ENCODE assay signal across 31 cellular contexts in the genomic region with DNA sequence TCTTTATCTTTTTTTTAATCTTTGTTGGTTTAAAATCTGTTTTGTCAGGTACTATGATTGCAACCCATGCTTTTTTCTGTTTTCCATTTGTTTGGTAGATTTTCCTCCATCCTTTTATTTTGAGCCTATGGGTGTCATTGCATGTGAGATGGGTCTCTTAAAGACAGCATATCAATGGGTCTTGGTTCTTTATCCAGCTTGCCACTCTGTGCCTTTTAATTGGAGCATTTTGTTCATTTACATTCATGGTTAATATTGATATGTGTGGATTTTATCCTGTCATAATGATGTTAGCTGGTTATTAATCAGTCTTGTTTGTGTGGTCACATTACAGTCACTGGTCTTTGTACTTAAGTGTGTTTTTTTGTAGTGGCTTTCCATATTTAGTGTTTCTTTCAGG.
DNase-seq lines count a peak whose midpoint lies in the region; ATAC-seq and TF ChIP-seq lines count a peak whose summit lies in the region.
"Had no signal": no experiment of that assay in that cellular context is flagged by ENCODE, and none has a peak within 500 bp of the region (broad histone marks: within the 10 kb centered on the region; RNA-seq: fewer than 3 reads in every experiment).

No MANE protein-coding gene starts in this region.

- no peak overlapping the region for H3K9ac ChIP-seq in adipocyte (ENCODE audit: low read length)
- H3K9ac ChIP-seq: BLaER1; BLaER1 treated with 17β-estradiol and CSF1 and Interleukin-3, amounts not matched to agents 10 nM and 100 nM had no signal

- no peak overlapping the region for H3K27ac ChIP-seq in HEK293 (ENCODE audit: extremely low read depth, low read depth, low read length)
- H3K27ac ChIP-seq in tibial nerve, result no peak overlapping the region
- H3K27ac ChIP-seq: 22Rv1; A549; BLaER1; BLaER1 treated with 17β-estradiol and CSF1 and Interleukin-3, amounts not matched to agents 10 nM and 100 nM; C4-2B had no signal

- H3K4me3 ChIP-seq in HEK293 (ENCODE audit: low read depth, low read length) (no peak overlapping the region), adipocyte (ENCODE audit: low read length) (peak overlapping the region; percentile 21), tibial nerve (no peak overlapping the region)
- H3K4me3 ChIP-seq: A549; BLaER1; BLaER1 treated with 17β-estradiol and CSF1 and Interleukin-3, amounts not matched to agents 10 nM and 100 nM had no signal

- H3K9me3 ChIP-seq in HEK293 (ENCODE audit: control insufficient read depth, insufficient read depth, low read depth, low read length) (no peaks in the 10 kb centered on the region), adipocyte (ENCODE audit: control insufficient read depth, low read length) (peaks cover 46% of the 10 kb centered on the region), tibial nerve (peaks cover 0 to 67% (median 7%) of the 10 kb centered on the region in 4 donors)
- H3K9me3 ChIP-seq: BE2C had no signal

- CTCF ChIA-PET in HEK293 (lab: Yijun Ruan, JAX), result no interaction called here

- ATAC-seq in HG02759 (IDR thresholded peaks at IDR 0.05; ENCODE audit: unreplicated experiment), result no peak
- ATAC-seq: A549; CD8-positive, alpha-beta T cell had no signal

- no peak for TF ChIP-seq POLR2A in tibial nerve (IDR thresholded peaks at IDR 0.05)

- TF ChIP-seq EP300 in tibial nerve (IDR thresholded peaks at IDR 0.05), result no peak

- no peaks in the 10 kb centered on the region for H3K4me1 ChIP-seq in HEK293 (ENCODE audit: control insufficient read depth, insufficient read depth, low read length)
- H3K4me1 ChIP-seq in adipocyte (ENCODE audit: control insufficient read depth, insufficient read depth, low read length), result no peaks in the 10 kb centered on the region
- no peaks in the 10 kb centered on the region for H3K4me1 ChIP-seq in tibial nerve
- H3K4me1 ChIP-seq: A549; BE2C; BLaER1; BLaER1 treated with 17β-estradiol and CSF1 and Interleukin-3, amounts not matched to agents 10 nM and 100 nM; Caco-2 had no signal

- H3K27me3 ChIP-seq in adipocyte (replicated peaks; ENCODE audit: control insufficient read depth, insufficient read depth, low read length), result no peaks in the 10 kb centered on the region
- no peaks in the 10 kb centered on the region for H3K27me3 ChIP-seq in tibial nerve
- H3K27me3 ChIP-seq: BE2C; BLaER1; BLaER1 treated with 17β-estradiol and CSF1 and Interleukin-3, amounts not matched to agents 10 nM and 100 nM had no signal

- TF ChIP-seq CTCF in HEK293 (tag by site-specific recombination; IDR thresholded peaks at IDR 0.05) (no peak), tibial nerve (IDR thresholded peaks at IDR 0.05) (no peak)

- H3K36me3 ChIP-seq in HEK293 (ENCODE audit: control insufficient read depth in 2 of 2, insufficient read depth in 1 of 2, low read length in 2 of 2) (no peaks in the 10 kb centered on the region), adipocyte (ENCODE audit: control insufficient read depth, insufficient read depth, low read length, severe bottlenecking) (no peaks in the 10 kb centered on the region), tibial nerve (no peaks in the 10 kb centered on the region)
- H3K36me3 ChIP-seq: BE2C; BLaER1; BLaER1 treated with 17β-estradiol and CSF1 and Interleukin-3, amounts not matched to agents 10 nM and 100 nM had no signal

- POLR2A ChIA-PET in HEK293 (lab: Yijun Ruan, JAX), result no interaction called here

- DNase-seq in adipocyte (ENCODE audit: low read depth), result no peak
- peak; percentile 1 for DNase-seq in amniotic epithelial cell (ENCODE audit: low read depth)
- DNase-seq in activated naive CD4-positive, alpha-beta T cell treated with Interleukin-2 at 50 U/mL for 16 hours, result no peak
- DNase-seq in tibial nerve (ENCODE audit: low spot score in 2 of 2), result no peak
- DNase-seq: 8988T; ACHN; AML-193; BE2C; C1 segment of cervical spinal cord; Caco-2; Calu3; CD4-positive, alpha-beta memory T cell; CD4-positive, alpha-beta T cell; CD4-positive, CD25-positive, alpha-beta regulatory T cell; CD8-positive, alpha-beta memory T cell; CD8-positive, alpha-beta T cell; COR-L47; DMS 273 treated with DMSO at 0.1 percent for 48 hours; DMS153; DMS53; DMS79; DMS79 treated with DMSO at 0.1 percent for 48 hours; DND-41; EL had no signal

TF ChIP-seq in HEK293, 187 proteins besides CTCF, POLR2A, EP300 and RAD21:
- no peak for TF ChIP-seq ZNF138 (tag by site-specific recombination; IDR thresholded peaks at IDR 0.05; ENCODE audit: borderline replicate concordance)
- no peak for TF ChIP-seq ZNF792 (tag by site-specific recombination; IDR thresholded peaks at IDR 0.05)
- TF ChIP-seq SETDB1 (IDR thresholded peaks at IDR 0.05; ENCODE audit: insufficient read length, low read length), result peak; percentile 63
- TF ChIP-seq ZNF585B (tag by site-specific recombination; IDR thresholded peaks at IDR 0.05), result no peak
- peak; percentile 59 for TF ChIP-seq ZNF529 (tag by site-specific recombination; IDR thresholded peaks at IDR 0.05; ENCODE audit: insufficient replicate concordance)
